Comparison of ENCODE assay signal across 26 cellular contexts in genomic region chr7:55351263-55351662, GRCh38. TPM values are rescaled to one million over a fixed set of nuclear protein-coding genes. Genes with fewer than 3 reads are reported as not detected.
DNase-seq lines count a peak whose midpoint lies in the region; ATAC-seq, FAIRE-seq and TF ChIP-seq lines count a peak whose summit lies in the region.
"Had no signal": no experiment of that assay in that cellular context is flagged by ENCODE, and none has a peak within 500 bp of the region (broad histone marks: within the 10 kb centered on the region; RNA-seq: fewer than 3 reads in every experiment).

No MANE protein-coding gene starts in this region.

- no peak overlapping the region for H2BK120ac ChIP-seq in trophoblast cell (ENCODE audit: insufficient read depth, low read length, poor library complexity)

- H3K4me1 ChIP-seq in A549 (0 out of 3 replicates have a peak, but pooled peaks cover 5% of the 10 kb centered on the region), SJCRH30 (peaks cover 37% of the 10 kb centered on the region), trophoblast cell (ENCODE audit: control insufficient read depth in 1 of 2, insufficient read depth in 2 of 2, low read length in 2 of 2) (peaks cover 0 to 2% of the 10 kb centered on the region in 2 experiments)
- H3K4me1 ChIP-seq: BE2C, HAP-1 had no signal

- POLR2A ChIA-PET in A549 (lab: Yijun Ruan, JAX), result interaction anchor here (0.9 kb wide), 1 partner anchor 15 kb away, joined by 5 read pairs; no protein-coding TSS in a partner anchor

- no peaks in the 10 kb centered on the region for H3K36me3 Mint-ChIP-seq in activated CD4-positive, alpha-beta T cell treated with anti-CD3 and anti-CD28 coated beads, Interleukin-2, amount 10 ng/mL, durations not matched to agents 24 days and 14 days (ENCODE audit: low read depth)
- H3K36me3 Mint-ChIP-seq: CD14-positive monocyte; CD8-positive, alpha-beta memory T cell had no signal

- H2AFZ ChIP-seq in trophoblast cell (ENCODE audit: insufficient read depth, low read length, poor library complexity), result no peak overlapping the region

- peak; percentile 7 for FAIRE-seq in A549 (lab: Jason Lieb, UNC)
- FAIRE-seq: A204.1, D721Med, G401.6, GM12892, H54 had no signal

- H3K79me2 ChIP-seq in trophoblast cell (ENCODE audit: control insufficient read depth, insufficient read depth, low read length, poor library complexity), result no peaks in the 10 kb centered on the region

- H3K4me3 Mint-ChIP-seq in activated CD4-positive, alpha-beta T cell treated with anti-CD3 and anti-CD28 coated beads, Interleukin-2, amount 10 ng/mL, durations not matched to agents 24 days and 14 days, result no peak overlapping the region
- H3K4me3 Mint-ChIP-seq: CD14-positive monocyte; CD4-positive, alpha-beta T cell; CD8-positive, alpha-beta memory T cell; HFFc6 had no signal

- no peak overlapping the region for H4K91ac ChIP-seq in trophoblast cell (ENCODE audit: low read depth, low read length)

- no peak for TF ChIP-seq EP300 in A549 (IDR thresholded peaks at IDR 0.05)

- no peaks in the 10 kb centered on the region for H3K36me3 ChIP-seq in SJCRH30
- H3K36me3 ChIP-seq in trophoblast cell (ENCODE audit: control insufficient read depth in 1 of 2, insufficient read depth in 2 of 2, low read length in 2 of 2), result no peaks in the 10 kb centered on the region
- H3K36me3 ChIP-seq: BE2C; BLaER1 treated with 17β-estradiol and CSF1 and Interleukin-3, amounts not matched to agents 10 nM and 100 nM; HAP-1 had no signal

- peaks cover 3% of the 10 kb centered on the region for H3K4me1 Mint-ChIP-seq in activated CD4-positive, alpha-beta T cell treated with anti-CD3 and anti-CD28 coated beads, Interleukin-2, amount 10 ng/mL, durations not matched to agents 24 days and 14 days
- H3K4me1 Mint-ChIP-seq: CD14-positive monocyte had no signal

- no peak overlapping the region for H3K14ac ChIP-seq in trophoblast cell (ENCODE audit: low read length)

- H3K4me3 ChIP-seq in A549, result no peak overlapping the region
- no peak overlapping the region for H3K4me3 ChIP-seq in SJCRH30
- peak overlapping the region; percentile 46 for H3K4me3 ChIP-seq in trophoblast cell (ENCODE audit: low read depth, low read length)
- H3K4me3 ChIP-seq: BLaER1 treated with 17β-estradiol and CSF1 and Interleukin-3, amounts not matched to agents 10 nM and 100 nM; HAP-1 had no signal

- DNase-seq in DMS53 (lab: John Stamatoyannopoulos, UW) (peak; percentile 9), DMS53 treated with DMSO at 0.1 percent for 48 hours (lab: John Stamatoyannopoulos, UW; ENCODE audit: unreplicated experiment) (no peak), A549 (ENCODE audit: low read depth in 1 of 2, low spot score in 1 of 2) (no peak), SJCRH30 (peak; percentile 26 to 44), trophoblast cell (no peak), NCI-H1694 treated with DMSO at 0.1 percent for 48 hours (lab: John Stamatoyannopoulos, UW) (no peak)
- DNase-seq in activated CD4-positive, alpha-beta T cell treated with anti-CD3 and anti-CD28 coated beads, Interleukin-2, amount 10 ng/mL, durations not matched to agents 24 days and 14 days, result no peak
- DNase-seq: ACHN; AML-193; BE2C; CD4-positive, alpha-beta T cell; CD8-positive, alpha-beta memory T cell; DMS 273 treated with DMSO at 0.1 percent for 48 hours; DND-41; GOT3; HFFc6 had no signal

- H3K79me1 ChIP-seq in trophoblast cell (ENCODE audit: low read length), result no peaks in the 10 kb centered on the region

- TF ChIP-seq CTCF in A549 (IDR thresholded peaks at IDR 0.05), result no peak

- peak overlapping the region; percentile 31 for H3K23ac ChIP-seq in trophoblast cell (ENCODE audit: low read length)

- no peak overlapping the region for H2AK5ac ChIP-seq in trophoblast cell (ENCODE audit: low read length)

- TF ChIP-seq POLR2A in A549 (IDR thresholded peaks at IDR 0.05; ENCODE audit: low read length), result no peak

- H3K9me3 ChIP-seq in A549 (no peaks in the 10 kb centered on the region), SJCRH30 (replicated peaks) (no peaks in the 10 kb centered on the region), trophoblast cell (ENCODE audit: insufficient read depth, low read depth, low read length) (no peaks in the 10 kb centered on the region)
- H3K9me3 ChIP-seq: BE2C, HAP-1 had no signal

- CTCF ChIA-PET in A549 (lab: Yijun Ruan, JAX), result interaction anchor here (1.3 to 1.5 kb wide), 4 partner anchors 13 to 96 kb away, joined by 3 to 4 read pairs (median 4); no protein-coding TSS in a partner anchor

- ATAC-seq in A549 (no peak), HG02642 (IDR thresholded peaks at IDR 0.05; ENCODE audit: poor library complexity, unreplicated experiment) (no peak)

- H3K27me3 Mint-ChIP-seq in activated CD4-positive, alpha-beta T cell treated with anti-CD3 and anti-CD28 coated beads, Interleukin-2, amount 10 ng/mL, durations not matched to agents 24 days and 14 days, result peaks cover 14% of the 10 kb centered on the region

- H4K12ac ChIP-seq in trophoblast cell (ENCODE audit: low read depth, low read length), result no peak overlapping the region

- no peak overlapping the region for H3K27ac Mint-ChIP-seq in activated CD4-positive, alpha-beta T cell treated with anti-CD3 and anti-CD28 coated beads, Interleukin-2, amount 10 ng/mL, durations not matched to agents 24 days and 14 days
- H3K27ac Mint-ChIP-seq: CD14-positive monocyte; CD4-positive, alpha-beta T cell; CD8-positive, alpha-beta memory T cell; HFFc6 had no signal

- H3K27ac ChIP-seq in A549 (no peak overlapping the region), SJCRH30 (peak overlapping the region; percentile 91), trophoblast cell (ENCODE audit: low read depth, low read length) (no peak overlapping the region)
- H3K27ac ChIP-seq: 22Rv1; BLaER1 treated with 17β-estradiol and CSF1 and Interleukin-3, amounts not matched to agents 10 nM and 100 nM had no signal

- intact Hi-C loops in activated CD4-positive, alpha-beta T cell treated with anti-CD3 and anti-CD28 coated beads, Interleukin-2, amount 10 ng/mL, durations not matched to agents 24 days and 14 days (cut with micrococcal nuclease), result no loop called here

- H2BK5ac ChIP-seq in trophoblast cell (ENCODE audit: low read depth, low read length, poor library complexity), result no peak overlapping the region

- no peak for TF ChIP-seq RAD21 in A549 (conservative IDR thresholded peaks at IDR 0.05 in 1 of 2, IDR thresholded peaks at IDR 0.05 in 1 of 2)

- H3K27me3 ChIP-seq in SJCRH30, result no peaks in the 10 kb centered on the region
- no peaks in the 10 kb centered on the region for H3K27me3 ChIP-seq in trophoblast cell (ENCODE audit: insufficient read depth, low read length)
- H3K27me3 ChIP-seq: BE2C; BLaER1 treated with 17β-estradiol and CSF1 and Interleukin-3, amounts not matched to agents 10 nM and 100 nM had no signal

- no peak overlapping the region for H3K18ac ChIP-seq in trophoblast cell (ENCODE audit: low read length)

- no peak overlapping the region for H4K8ac ChIP-seq in trophoblast cell (ENCODE audit: low read depth, low read length)

- no peak overlapping the region for H3K9ac ChIP-seq in trophoblast cell (ENCODE audit: low read length)
- H3K9ac ChIP-seq: BLaER1 treated with 17β-estradiol and CSF1 and Interleukin-3, amounts not matched to agents 10 nM and 100 nM had no signal

- no peaks in the 10 kb centered on the region for H3K9me3 Mint-ChIP-seq in activated CD4-positive, alpha-beta T cell treated with anti-CD3 and anti-CD28 coated beads, Interleukin-2, amount 10 ng/mL, durations not matched to agents 24 days and 14 days
- H3K9me3 Mint-ChIP-seq: CD4-positive, alpha-beta T cell; CD8-positive, alpha-beta memory T cell; HFFc6 had no signal

- WGBS in A549 (ENCODE audit: missing lambda C conversion rate), result 29% methylated on average over 3 of the region's 3 CpGs
- WGBS in trophoblast cell (ENCODE audit: extremely low coverage, insufficient coverage, insufficient read length), result no CpG with 5 or more reads among the region's 3 CpGs

- H3K4me2 ChIP-seq in A549 (no peak overlapping the region), trophoblast cell (ENCODE audit: low read length) (no peak overlapping the region)
- H3K4me2 ChIP-seq: BLaER1 treated with 17β-estradiol and CSF1 and Interleukin-3, amounts not matched to agents 10 nM and 100 nM had no signal

- no peak overlapping the region for H2BK12ac ChIP-seq in trophoblast cell (ENCODE audit: low read length)

- no peak overlapping the region for H3K4ac ChIP-seq in trophoblast cell (ENCODE audit: low read depth, low read length)

TF ChIP-seq in A549, 52 proteins besides CTCF, POLR2A, EP300 and RAD21:
- no peak for TF ChIP-seq NPAS2 (CRISPR knock-in tag; IDR thresholded peaks at IDR 0.05; ENCODE audit: borderline replicate concordance)
- TF ChIP-seq MAFK (IDR thresholded peaks at IDR 0.05; ENCODE audit: partially characterized antibody), result no peak
- no peak for TF ChIP-seq JUN (IDR thresholded peaks at IDR 0.05)
- no peak for TF ChIP-seq TP53 (CRISPR knock-in tag; IDR thresholded peaks at IDR 0.05)
- TF ChIP-seq PHF8 (IDR thresholded peaks at IDR 0.05; ENCODE audit: borderline replicate concordance, low read depth), result no peak
- no peak for TF ChIP-seq HOXB5 (CRISPR knock-in tag; IDR thresholded peaks at IDR 0.05)
- TF ChIP-seq CHD2 (IDR thresholded peaks at IDR 0.05; ENCODE audit: low read length, partially characterized antibody), result no peak
- no peak for TF ChIP-seq HOXA7 (CRISPR knock-in tag; IDR thresholded peaks at IDR 0.05)
- TF ChIP-seq, protein P1, sequence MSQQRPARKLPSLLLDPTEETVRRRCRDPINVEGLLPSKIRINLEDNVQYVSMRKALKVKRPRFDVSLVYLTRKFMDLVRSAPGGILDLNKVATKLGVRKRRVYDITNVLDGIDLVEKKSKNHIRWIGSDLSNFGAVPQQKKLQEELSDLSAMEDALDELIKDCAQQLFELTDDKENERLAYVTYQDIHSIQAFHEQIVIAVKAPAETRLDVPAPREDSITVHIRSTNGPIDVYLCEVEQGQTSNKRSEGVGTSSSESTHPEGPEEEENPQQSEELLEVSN (IDR thresholded peaks at IDR 0.05; ENCODE audit: borderline replicate concordance, low read depth), result no peak
- no peak for TF ChIP-seq HDAC2 (IDR thresholded peaks at IDR 0.05)
- no peak for TF ChIP-seq RCOR1 (IDR thresholded peaks at IDR 0.05; ENCODE audit: low read depth, low read length)
- TF ChIP-seq CBX8 (IDR thresholded peaks at IDR 0.05), result no peak
- no peak for TF ChIP-seq CBX2 (IDR thresholded peaks at IDR 0.05; ENCODE audit: borderline replicate concordance, low read depth)
- no peak for TF ChIP-seq RARB (CRISPR knock-in tag; IDR thresholded peaks at IDR 0.05)
TF ChIP-seq in A549: peak in this region for 0.

RNA-seq across cellular contexts. Expression of gene LANCL2, which starts 13.9 kb away (rescaled TPM):
- polyA plus RNA-seq in A549 (2011; rRNA removed) (12.4 and 15.1 TPM in 2 replicates), A549 (2017; fragmentation: RNase III; extraction: RNeasy Plus Mini Kit Qiagen cat#74134 plus additional on column Dnase treatment) (7.6 to 9.7 TPM (median 8.0 TPM) in 3 replicates)
- 15.3 and 17.0 TPM in 2 replicates for polyA plus RNA-seq in A549 (2012; cell fraction: cytosol; rRNA removed)
- polyA plus RNA-seq in A549 (2012; cell fraction: nucleus; rRNA removed), result 15.2 and 17.9 TPM in 2 replicates
- 12.1 and 15.0 TPM in 2 replicates for polyA minus RNA-seq in A549 (2011; rRNA and poly(A)+ RNA removed)
- 23.4 and 28.0 TPM in 2 replicates for total RNA-seq in SJCRH30 (2014; rRNA removed; shearing (Covaris generic))
- 7.8 and 8.4 TPM in 2 replicates for polyA plus RNA-seq in trophoblast cell (2013)
- total RNA-seq in activated CD4-positive, alpha-beta T cell treated with anti-CD3 and anti-CD28 coated beads, Interleukin-2, amount 10 ng/mL, durations not matched to agents 24 days and 14 days, result 10.9 and 12.2 TPM in 2 replicates

Comparison
In these comparisons a context has a peak if more than half of its experiments do, and no peak if none do; other contexts are left out.
1. DNase-seq: peak in DMS53 (single experiment) and SJCRH30 (2 of 2); none in DMS53 treated with DMSO at 0.1 percent for 48 hours (single experiment), A549 (0 of 2), trophoblast cell (0 of 2), NCI-H1694 treated with DMSO at 0.1 percent for 48 hours (single experiment) and activated CD4-positive, alpha-beta T cell treated with anti-CD3 and anti-CD28 coated beads, Interleukin-2, amount 10 ng/mL, durations not matched to agents 24 days and 14 days (single experiment).